8 cellular contexts compared by ENCODE assay signal in genomic region chr18:23137093-23137640, GRCh38. TPM values are rescaled to one million over a fixed set of nuclear protein-coding genes. Genes with fewer than 3 reads are reported as not detected.
A peak's percentile ranks its signal among the peaks of the same experiment; 100 is the strongest.
DNase-seq lines count a peak whose midpoint lies in the region; ATAC-seq and TF ChIP-seq lines count a peak whose summit lies in the region.

No MANE protein-coding gene starts in this region.

- H3K9me3 ChIP-seq in tibial nerve: no peaks in the 10 kb centered on the region

- peaks cover 59% of the 10 kb centered on the region for H3K27me3 Mint-ChIP-seq in activated naive CD4-positive, alpha-beta T cell treated with anti-CD3 and anti-CD28 coated beads, Interleukin-2, amount 10 ng/mL, durations not matched to agents 7 days and 5 days
- H3K27me3 Mint-ChIP-seq in activated T-helper 2 cell treated with anti-CD3 and anti-CD28 coated beads, Interferon-gamma antibody, Interleukin-2, Interleukin-4, amounts not matched to agents 10 μg/mL and 5 μg/mL and 100 μg/mL, durations not matched to agents 14 hours and 24 hours and 36 hours (ENCODE audit: low read depth): peaks cover 7% of the 10 kb centered on the region

- no peak for DNase-seq in activated naive CD4-positive, alpha-beta T cell treated with anti-CD3 and anti-CD28 coated beads, Interleukin-2, amount 10 ng/mL, durations not matched to agents 7 days and 5 days
- DNase-seq in activated naive CD4-positive, alpha-beta T cell treated with Interleukin-2 at 50 U/mL for 16 hours: no peak
- no peak for DNase-seq in activated T-helper 2 cell treated with anti-CD3 and anti-CD28 coated beads, Interferon-gamma antibody, Interleukin-2, Interleukin-4, amounts not matched to agents 10 μg/mL and 5 μg/mL and 100 μg/mL, durations not matched to agents 14 hours and 24 hours and 36 hours (ENCODE audit: low spot score)
- DNase-seq in left lobe of liver (ENCODE audit: low spot score) (no peak), tibial nerve (ENCODE audit: low spot score in 2 of 2) (no peak), occipital lobe (lab: John Stamatoyannopoulos, UW) (no peak), globus pallidus (ENCODE audit: low spot score) (no peak)

- CTCF ChIA-PET in activated naive CD4-positive, alpha-beta T cell treated with anti-CD3 and anti-CD28 coated beads, Interleukin-2, amount 10 ng/mL, durations not matched to agents 7 days and 5 days (lab: Charles Lee): interaction anchor here (0.6 to 1.5 kb wide), 3 partner anchors 221 to 275 kb away, joined by 4 to 5 read pairs (median 4); no protein-coding TSS in a partner anchor

- H3K27ac ChIP-seq in tibial nerve: peak overlapping the region; percentile 50 to 92 (median 84)

- intact Hi-C loops in activated T-helper 2 cell treated with anti-CD3 and anti-CD28 coated beads, Interferon-gamma antibody, Interleukin-2, Interleukin-4, amounts not matched to agents 10 μg/mL and 5 μg/mL and 100 μg/mL, durations not matched to agents 14 hours and 24 hours and 36 hours (cut with micrococcal nuclease): loop anchor here (10.0 kb wide), 2 partner anchors 62 to 148 kb away; no protein-coding TSS in a partner anchor

- TF ChIP-seq POLR2A in tibial nerve (IDR thresholded peaks at IDR 0.05): no peak

- H3K4me1 ChIP-seq in tibial nerve: peaks cover 0 to 64% (median 30%) of the 10 kb centered on the region in 4 donors

- no peaks in the 10 kb centered on the region for H3K9me3 Mint-ChIP-seq in activated naive CD4-positive, alpha-beta T cell treated with anti-CD3 and anti-CD28 coated beads, Interleukin-2, amount 10 ng/mL, durations not matched to agents 7 days and 5 days
- no peaks in the 10 kb centered on the region for H3K9me3 Mint-ChIP-seq in activated T-helper 2 cell treated with anti-CD3 and anti-CD28 coated beads, Interferon-gamma antibody, Interleukin-2, Interleukin-4, amounts not matched to agents 10 μg/mL and 5 μg/mL and 100 μg/mL, durations not matched to agents 14 hours and 24 hours and 36 hours

- TF ChIP-seq CTCF in tibial nerve (IDR thresholded peaks at IDR 0.05): no peak

- ATAC-seq in left lobe of liver (peak; percentile 24), HG02870 (IDR thresholded peaks at IDR 0.05; ENCODE audit: unreplicated experiment) (no peak)

- H3K27ac Mint-ChIP-seq in activated naive CD4-positive, alpha-beta T cell treated with anti-CD3 and anti-CD28 coated beads, Interleukin-2, amount 10 ng/mL, durations not matched to agents 7 days and 5 days: peak overlapping the region; percentile 26
- peak overlapping the region; percentile 2 for H3K27ac Mint-ChIP-seq in activated T-helper 2 cell treated with anti-CD3 and anti-CD28 coated beads, Interferon-gamma antibody, Interleukin-2, Interleukin-4, amounts not matched to agents 10 μg/mL and 5 μg/mL and 100 μg/mL, durations not matched to agents 14 hours and 24 hours and 36 hours

- no peaks in the 10 kb centered on the region for H3K36me3 Mint-ChIP-seq in activated naive CD4-positive, alpha-beta T cell treated with anti-CD3 and anti-CD28 coated beads, Interleukin-2, amount 10 ng/mL, durations not matched to agents 7 days and 5 days
- H3K36me3 Mint-ChIP-seq in activated T-helper 2 cell treated with anti-CD3 and anti-CD28 coated beads, Interferon-gamma antibody, Interleukin-2, Interleukin-4, amounts not matched to agents 10 μg/mL and 5 μg/mL and 100 μg/mL, durations not matched to agents 14 hours and 24 hours and 36 hours (ENCODE audit: low read depth): peaks cover 27% of the 10 kb centered on the region

- H3K4me3 Mint-ChIP-seq in activated naive CD4-positive, alpha-beta T cell treated with anti-CD3 and anti-CD28 coated beads, Interleukin-2, amount 10 ng/mL, durations not matched to agents 7 days and 5 days: peak overlapping the region; percentile 62
- peak overlapping the region; percentile 80 for H3K4me3 Mint-ChIP-seq in activated T-helper 2 cell treated with anti-CD3 and anti-CD28 coated beads, Interferon-gamma antibody, Interleukin-2, Interleukin-4, amounts not matched to agents 10 μg/mL and 5 μg/mL and 100 μg/mL, durations not matched to agents 14 hours and 24 hours and 36 hours (ENCODE audit: low read depth)

- H3K4me3 ChIP-seq in tibial nerve: peak overlapping the region; percentile 46 to 95 (median 72)

- WGBS in tibial nerve, 2 donors: 44 to 52% methylated on average over 12 of the region's 12 CpGs

- H3K36me3 ChIP-seq in tibial nerve: no peaks in the 10 kb centered on the region

- H3K27me3 ChIP-seq in tibial nerve: no peaks in the 10 kb centered on the region

- no peak for TF ChIP-seq EP300 in tibial nerve (IDR thresholded peaks at IDR 0.05)

- H3K4me1 Mint-ChIP-seq in activated naive CD4-positive, alpha-beta T cell treated with anti-CD3 and anti-CD28 coated beads, Interleukin-2, amount 10 ng/mL, durations not matched to agents 7 days and 5 days: peaks cover 27% of the 10 kb centered on the region
- H3K4me1 Mint-ChIP-seq in activated T-helper 2 cell treated with anti-CD3 and anti-CD28 coated beads, Interferon-gamma antibody, Interleukin-2, Interleukin-4, amounts not matched to agents 10 μg/mL and 5 μg/mL and 100 μg/mL, durations not matched to agents 14 hours and 24 hours and 36 hours (ENCODE audit: low read depth): peaks cover 43% of the 10 kb centered on the region

RNA-seq across cellular contexts. Expression of gene CABLES1, which starts 1.9 kb away (rescaled TPM):
- 27.4 and 33.5 TPM in 2 replicates for total RNA-seq in activated T-helper 2 cell treated with anti-CD3 and anti-CD28 coated beads, Interferon-gamma antibody, Interleukin-2, Interleukin-4, amounts not matched to agents 10 μg/mL and 5 μg/mL and 100 μg/mL, durations not matched to agents 14 hours and 24 hours and 36 hours
- 12.8 TPM for total RNA-seq in left lobe of liver
- 10 to 100 TPM; 17.3 to 32.1 (median 21.2) TPM for total RNA-seq in tibial nerve
- total RNA-seq in occipital lobe: 6.7 TPM
